Comparison of ENCODE assay signal across 20 cellular contexts in genomic region chr16:13561276-13561675, GRCh38.
DNase-seq lines count a peak whose midpoint lies in the region; ATAC-seq and TF ChIP-seq lines count a peak whose summit lies in the region.
"Had no signal": no experiment of that assay in that cellular context is flagged by ENCODE, and none has a peak within 500 bp of the region (broad histone marks: within the 10 kb centered on the region; RNA-seq: fewer than 3 reads in every experiment).

No MANE protein-coding gene starts in this region.

- no peak overlapping the region for H2AFZ ChIP-seq in H9 (ENCODE audit: low read length)

- H3K27me3 ChIP-seq in H9 (ENCODE audit: insufficient read depth, low read length) (no peaks in the 10 kb centered on the region), ascending aorta (no peaks in the 10 kb centered on the region)
- H3K27me3 ChIP-seq: BE2C; BLaER1 treated with 17β-estradiol and CSF1 and Interleukin-3, amounts not matched to agents 10 nM and 100 nM had no signal

- no peak for DNase-seq in H9
- peak in 22 of 42 donors; percentile 2 to 58 (median 16) for DNase-seq in head of caudate nucleus
- DNase-seq in nephron progenitor cell: no peak
- no peak for DNase-seq in ascending aorta (ENCODE audit: low spot score in 2 of 2)
- DNase-seq in dedifferentiated amniotic fluid mesenchymal stem cell (ENCODE audit: extremely low spot score): no peak
- DNase-seq: 8988T; ACHN; AML-193; BE2C; Calu3; CD4-positive, alpha-beta T cell; CD8-positive, alpha-beta memory T cell; DND-41; HFFc6 had no signal

- H3K27ac ChIP-seq in H9 (ENCODE audit: insufficient read length, low read depth, low read length): no peak overlapping the region
- no peak overlapping the region for H3K27ac ChIP-seq in ascending aorta
- H3K27ac ChIP-seq: A549; BLaER1 treated with 17β-estradiol and CSF1 and Interleukin-3, amounts not matched to agents 10 nM and 100 nM had no signal

- H3K27ac Mint-ChIP-seq in H9: no peak overlapping the region; a peak in 2 of 7 replicates
- H3K27ac Mint-ChIP-seq in nephron progenitor cell: peak overlapping the region; percentile 70
- H3K27ac Mint-ChIP-seq: CD14-positive monocyte; CD4-positive, alpha-beta T cell; CD8-positive, alpha-beta memory T cell; HFFc6 had no signal

- H3K4me3 Mint-ChIP-seq in H9 (no peak overlapping the region), nephron progenitor cell (no peak overlapping the region)
- H3K4me3 Mint-ChIP-seq: CD14-positive monocyte; CD4-positive, alpha-beta T cell; HFFc6 had no signal

- peak overlapping the region; percentile 44 for H3K18ac ChIP-seq in H9 (ENCODE audit: insufficient read length, low read depth, low read length)

- no peak overlapping the region for H3K4ac ChIP-seq in H9 (ENCODE audit: low read depth, low read length)

- no peak overlapping the region for H3K4me3 ChIP-seq in ascending aorta
- H3K4me3 ChIP-seq: A549; BLaER1 treated with 17β-estradiol and CSF1 and Interleukin-3, amounts not matched to agents 10 nM and 100 nM; HAP-1 had no signal

- no peaks in the 10 kb centered on the region for H3K79me1 ChIP-seq in H9 (ENCODE audit: insufficient read depth, low read depth, low read length, poor library complexity, severe bottlenecking)

- no peak overlapping the region for H3K23ac ChIP-seq in H9 (ENCODE audit: insufficient read length, low read depth, low read length)

- H2BK20ac ChIP-seq in H9 (ENCODE audit: low read depth, low read length, poor library complexity, severe bottlenecking): no peak overlapping the region

- TF ChIP-seq CTCF in H9 (conservative IDR thresholded peaks at IDR 0.05) (no peak), nephron progenitor cell (IDR thresholded peaks at IDR 0.05) (no peak), ascending aorta (IDR thresholded peaks at IDR 0.05) (no peak)

- no peaks in the 10 kb centered on the region for H3K9me3 ChIP-seq in H9 (ENCODE audit: control insufficient read depth, low read depth, low read length)
- no peaks in the 10 kb centered on the region for H3K9me3 ChIP-seq in ascending aorta
- H3K9me3 ChIP-seq: A549; BE2C; BLaER1 treated with 17β-estradiol and CSF1 and Interleukin-3, amounts not matched to agents 10 nM and 100 nM; HAP-1 had no signal

- ATAC-seq in HG03520 (IDR thresholded peaks at IDR 0.05; ENCODE audit: unreplicated experiment) (no peak), HG02852 (IDR thresholded peaks at IDR 0.05; ENCODE audit: unreplicated experiment) (no peak)
- ATAC-seq: A549 had no signal

- no peak overlapping the region for H2BK15ac ChIP-seq in H9 (ENCODE audit: low read depth, low read length)

- H3K56ac ChIP-seq in H9 (ENCODE audit: insufficient read length, low read depth, low read length): no peak overlapping the region

- no peak overlapping the region for H4K5ac ChIP-seq in H9 (ENCODE audit: insufficient read length, low read depth, low read length)

- H3K36me3 Mint-ChIP-seq in H9 (ENCODE audit: insufficient read depth in 1 of 3, low read depth in 3 of 3) (peaks cover 0 to 3% (median 0%) of the 10 kb centered on the region in 3 experiments; a peak in 1 of 7 replicates), nephron progenitor cell (ENCODE audit: low read depth) (no peaks in the 10 kb centered on the region)
- H3K36me3 Mint-ChIP-seq: CD14-positive monocyte; CD8-positive, alpha-beta memory T cell had no signal

- no peak overlapping the region for H4K91ac ChIP-seq in H9 (ENCODE audit: insufficient read length, low read depth, low read length)

- no peaks in the 10 kb centered on the region for H3K36me3 ChIP-seq in ascending aorta
- H3K36me3 ChIP-seq: BE2C; BLaER1 treated with 17β-estradiol and CSF1 and Interleukin-3, amounts not matched to agents 10 nM and 100 nM; HAP-1 had no signal

- no peak overlapping the region for H3K4me2 ChIP-seq in H9 (ENCODE audit: insufficient read depth, insufficient read length, low read length)
- H3K4me2 ChIP-seq: A549; BLaER1 treated with 17β-estradiol and CSF1 and Interleukin-3, amounts not matched to agents 10 nM and 100 nM had no signal

- H2BK120ac ChIP-seq in H9 (ENCODE audit: low read depth, low read length, poor library complexity, severe bottlenecking): no peak overlapping the region

- no peaks in the 10 kb centered on the region for H4K20me1 ChIP-seq in H9 (ENCODE audit: control insufficient read depth, insufficient read depth, insufficient read length)
- H4K20me1 ChIP-seq: BLaER1 treated with 17β-estradiol and CSF1 and Interleukin-3, amounts not matched to agents 10 nM and 100 nM had no signal

- no CpG with 5 or more reads among the region's 8 CpGs for WGBS in H9 (ENCODE audit: extremely low coverage, insufficient read length, low lambda C conversion rate)

- intact Hi-C loops in head of caudate nucleus (cut with DNase I) (no loop called here), ascending aorta (cut with DNase I) (no loop called here)

- no peaks in the 10 kb centered on the region for H3K23me2 ChIP-seq in H9 (ENCODE audit: insufficient read length, low read depth, low read length, poor library complexity, severe bottlenecking)

- H2BK5ac ChIP-seq in H9 (ENCODE audit: insufficient read length, low read length): no peak overlapping the region

- no peaks in the 10 kb centered on the region for H3K27me3 Mint-ChIP-seq in H9 (ENCODE audit: low read depth)
- peaks cover 8% of the 10 kb centered on the region for H3K27me3 Mint-ChIP-seq in nephron progenitor cell (ENCODE audit: low read depth, poor library complexity)
- H3K27me3 Mint-ChIP-seq: CD4-positive, alpha-beta T cell; CD8-positive, alpha-beta memory T cell had no signal

- H3K4me1 Mint-ChIP-seq in H9 (peaks cover 6 to 8% of the 10 kb centered on the region in 2 experiments), nephron progenitor cell (no peaks in the 10 kb centered on the region)
- H3K4me1 Mint-ChIP-seq: CD14-positive monocyte; CD8-positive, alpha-beta memory T cell had no signal

- H2BK12ac ChIP-seq in H9 (ENCODE audit: insufficient read length, low read depth, low read length): no peak overlapping the region

- no peaks in the 10 kb centered on the region for H3K79me2 ChIP-seq in H9 (ENCODE audit: insufficient read depth, low read length)

- H3K14ac ChIP-seq in H9 (ENCODE audit: insufficient read depth, low read length): no peak overlapping the region

- no peak overlapping the region for H3T11ph ChIP-seq in H9 (ENCODE audit: low read length)

- no peaks in the 10 kb centered on the region for H3K4me1 ChIP-seq in H9 (ENCODE audit: insufficient read depth, low read length)
- H3K4me1 ChIP-seq in ascending aorta: no peaks in the 10 kb centered on the region
- H3K4me1 ChIP-seq: A549; BE2C; BLaER1 treated with 17β-estradiol and CSF1 and Interleukin-3, amounts not matched to agents 10 nM and 100 nM; HAP-1 had no signal

- H2AK5ac ChIP-seq in H9 (ENCODE audit: insufficient read length, low read length): no peak overlapping the region

- H3K9me3 Mint-ChIP-seq in H9: no peaks in the 10 kb centered on the region
- no peaks in the 10 kb centered on the region for H3K9me3 Mint-ChIP-seq in nephron progenitor cell
- H3K9me3 Mint-ChIP-seq: CD4-positive, alpha-beta T cell had no signal

- H3K9ac ChIP-seq in H9 (ENCODE audit: extremely low read depth, insufficient read length, low read length): no peak overlapping the region
- H3K9ac ChIP-seq: BLaER1 treated with 17β-estradiol and CSF1 and Interleukin-3, amounts not matched to agents 10 nM and 100 nM had no signal

- no peak overlapping the region for H4K8ac ChIP-seq in H9 (replicated peaks; ENCODE audit: insufficient read length, low read depth, low read length)

Comparison
In these comparisons a context has a peak if more than half of its experiments do, and no peak if none do; other contexts are left out.
1. DNase-seq: peak in head of caudate nucleus (22 of 42); none in H9 (single experiment), nephron progenitor cell (single experiment), ascending aorta (0 of 2) and dedifferentiated amniotic fluid mesenchymal stem cell (single experiment).